In the genomic region with DNA sequence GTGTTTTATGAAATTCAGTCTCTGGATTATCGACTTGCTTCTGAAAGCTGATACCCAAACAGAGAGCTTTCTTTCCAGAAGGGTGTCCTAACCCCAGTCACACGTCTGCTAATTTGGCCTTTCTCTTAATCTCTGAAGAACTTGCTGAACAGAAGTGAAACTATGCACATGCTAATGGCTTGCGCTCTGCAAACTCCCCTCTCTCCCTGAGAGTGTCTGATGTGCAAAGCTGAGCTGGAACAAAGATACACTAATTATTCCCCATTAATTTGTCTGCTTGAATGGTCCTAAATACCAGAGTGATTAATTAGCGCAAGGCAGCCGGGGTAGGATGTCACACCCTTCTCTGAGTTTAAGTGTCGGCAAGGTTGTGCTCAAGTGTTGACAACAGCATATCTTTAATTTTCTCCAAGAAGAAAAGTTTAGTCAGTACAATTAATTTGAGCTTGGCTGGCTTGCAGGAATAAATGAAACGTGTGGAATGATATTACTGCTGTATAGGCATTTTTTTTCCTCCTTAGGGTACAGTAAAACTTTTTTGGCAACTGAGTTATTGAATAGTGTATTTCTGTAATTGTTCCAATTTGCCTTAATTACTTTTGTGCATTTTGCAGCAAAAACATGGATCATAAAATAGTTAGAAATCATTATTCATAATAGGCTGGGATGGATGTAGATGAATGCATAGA, we compare ENCODE assay signal across 33 cellular contexts.
DNase-seq lines count a peak whose midpoint lies in the region; ATAC-seq, FAIRE-seq and TF ChIP-seq lines count a peak whose summit lies in the region.
"Had no signal": no experiment of that assay in that cellular context is flagged by ENCODE, and none has a peak within 500 bp of the region (broad histone marks: within the 10 kb centered on the region; RNA-seq: fewer than 3 reads in every experiment).

No MANE protein-coding gene starts in this region.

- no peak for FAIRE-seq in HTR-8/SVneo (lab: Jason Lieb, UNC)
- FAIRE-seq: endometrium, GM18507 had no signal

- no peak overlapping the region for H4K8ac ChIP-seq in mesendoderm (ENCODE audit: low read depth, low read length)

- H3K36me3 ChIP-seq in mesendoderm (ENCODE audit: control insufficient read depth, insufficient read depth, low read length) (no peaks in the 10 kb centered on the region), MM.1S (replicated peaks; ENCODE audit: insufficient read depth, low read length) (no peaks in the 10 kb centered on the region)
- H3K36me3 ChIP-seq in CD4-positive, alpha-beta memory T cell (ENCODE audit: insufficient read depth, low read length): no peaks in the 10 kb centered on the region
- H3K36me3 ChIP-seq: ascending aorta, BE2C, esophagus squamous epithelium, right atrium auricular region had no signal

- H3K79me1 ChIP-seq in mesendoderm (ENCODE audit: low read length): no peaks in the 10 kb centered on the region

- no peaks in the 10 kb centered on the region for H3F3A ChIP-seq in MM.1S (ENCODE audit: insufficient read depth, low read length)

- H2AFZ ChIP-seq in MM.1S (ENCODE audit: low read length): no peak overlapping the region

- no peaks in the 10 kb centered on the region for H3K9me3 Mint-ChIP-seq in WTC11
- H3K9me3 Mint-ChIP-seq in CD4-positive, alpha-beta memory T cell: peaks cover 0 to 6% (median 0%) of the 10 kb centered on the region in 8 donors
- H3K9me3 Mint-ChIP-seq: naive B cell, type B pancreatic cell had no signal

- intact Hi-C loops in CD4-positive, alpha-beta memory T cell (cut with micrococcal nuclease): no loop called here

- H2AK5ac ChIP-seq in mesendoderm (ENCODE audit: low read length): no peak overlapping the region

- no peak overlapping the region for H3K4me3 Mint-ChIP-seq in WTC11
- H3K4me3 Mint-ChIP-seq in CD4-positive, alpha-beta memory T cell: no peak overlapping the region
- H3K4me3 Mint-ChIP-seq: activated CD4-positive, alpha-beta T cell treated with anti-CD3 and anti-CD28 coated beads for 36 hours; activated naive CD8-positive, alpha-beta T cell treated with anti-CD3 and anti-CD28 coated beads for 36 hours; immature natural killer cell; naive B cell; type B pancreatic cell had no signal

- no peaks in the 10 kb centered on the region for H3K27me3 ChIP-seq in mesendoderm (ENCODE audit: insufficient read depth, low read length, poor library complexity)
- no peaks in the 10 kb centered on the region for H3K27me3 ChIP-seq in MM.1S (replicated peaks; ENCODE audit: insufficient read depth, low read length)
- H3K27me3 ChIP-seq in CD4-positive, alpha-beta memory T cell (ENCODE audit: insufficient read depth, low read length): no peaks in the 10 kb centered on the region
- H3K27me3 ChIP-seq: ascending aorta, esophagus squamous epithelium, right atrium auricular region had no signal

- H2BK5ac ChIP-seq in mesendoderm (ENCODE audit: low read length): no peak overlapping the region

- H3K27ac Mint-ChIP-seq in WTC11: no peak overlapping the region
- H3K27ac Mint-ChIP-seq in CD4-positive, alpha-beta memory T cell: no peak overlapping the region
- H3K27ac Mint-ChIP-seq: activated CD4-positive, alpha-beta T cell treated with anti-CD3 and anti-CD28 coated beads for 36 hours; activated naive CD8-positive, alpha-beta T cell treated with anti-CD3 and anti-CD28 coated beads for 36 hours; immature natural killer cell; naive B cell; type B pancreatic cell had no signal

- no peaks in the 10 kb centered on the region for H3K36me3 Mint-ChIP-seq in WTC11
- no peaks in the 10 kb centered on the region for H3K36me3 Mint-ChIP-seq in CD4-positive, alpha-beta memory T cell
- H3K36me3 Mint-ChIP-seq: activated naive CD8-positive, alpha-beta T cell treated with anti-CD3 and anti-CD28 coated beads for 36 hours; immature natural killer cell; naive B cell; type B pancreatic cell had no signal

- H3K4me1 Mint-ChIP-seq in WTC11: peaks cover 27% of the 10 kb centered on the region
- no peaks in the 10 kb centered on the region for H3K4me1 Mint-ChIP-seq in CD4-positive, alpha-beta memory T cell
- H3K4me1 Mint-ChIP-seq: activated CD4-positive, alpha-beta T cell treated with anti-CD3 and anti-CD28 coated beads for 36 hours; activated naive CD8-positive, alpha-beta T cell treated with anti-CD3 and anti-CD28 coated beads for 36 hours; immature natural killer cell; naive B cell had no signal

- H4K5ac ChIP-seq in mesendoderm (ENCODE audit: low read length): no peak overlapping the region

- DNase-seq in Ammon's horn (ENCODE audit: low spot score): peak; percentile 5
- peak; percentile 23 for DNase-seq in MV-4-11 (lab: John Stamatoyannopoulos, UW)
- DNase-seq in WTC11 (ENCODE audit: low spot score): no peak
- peak; percentile 1 for DNase-seq in mesendoderm
- no peak for DNase-seq in MM.1S
- DNase-seq in CD4-positive, alpha-beta memory T cell: no peak
- DNase-seq in HTR-8/SVneo (ENCODE audit: insufficient read length, low spot score): no peak
- DNase-seq in HEK293T (ENCODE audit: extremely low spot score): no peak
- DNase-seq: activated CD4-positive, alpha-beta T cell treated with anti-CD3 and anti-CD28 coated beads for 36 hours; activated CD8-positive, alpha-beta memory T cell treated with anti-CD3 and anti-CD28 coated beads for 24 hours; activated effector memory CD4-positive, alpha-beta T cell treated with anti-CD3 and anti-CD28 coated beads, Interleukin-2, amount 50 U/mL, for 16 hours; activated naive CD8-positive, alpha-beta T cell treated with anti-CD3 and anti-CD28 coated beads for 36 hours; BE2C; dermis blood vessel endothelial cell; esophagus squamous epithelium; foreskin melanocyte; GDM1; immature natural killer cell; mesenchymal stem cell; naive B cell; NCI-H2029; NCI-H2227 treated with DMSO at 0.1 percent for 48 hours; NCI-H82; stimulated activated CD4-positive, alpha-beta T cell treated with anti-CD3 and anti-CD28 coated beads, Interleukin-2, amount 100 ng/mL, for 48 hours had no signal

- H3K18ac ChIP-seq in mesendoderm (ENCODE audit: low read length): no peak overlapping the region

- no peak overlapping the region for H3K4me2 ChIP-seq in mesendoderm (ENCODE audit: low read length)
- no peak overlapping the region for H3K4me2 ChIP-seq in MM.1S (ENCODE audit: low read depth, low read length)
- H3K4me2 ChIP-seq: KMS-11 had no signal

- H3K4me3 ChIP-seq in mesendoderm (ENCODE audit: low read length) (no peak overlapping the region), MM.1S (ENCODE audit: low read length) (no peak overlapping the region)
- H3K4me3 ChIP-seq in CD4-positive, alpha-beta memory T cell (ENCODE audit: low read length in 2 of 2): no peak overlapping the region
- H3K4me3 ChIP-seq: ascending aorta, esophagus squamous epithelium, right atrium auricular region had no signal

- ATAC-seq in WTC11: peak; percentile 78
- ATAC-seq: activated CD4-positive, alpha-beta T cell treated with anti-CD3 and anti-CD28 coated beads for 36 hours; HCT116; left lobe of liver; Right ventricle myocardium inferior had no signal

- no peak overlapping the region for H3K56ac ChIP-seq in mesendoderm (ENCODE audit: low read length)

- H3K9me2 ChIP-seq in MM.1S (replicated peaks; ENCODE audit: insufficient read depth, low read length): no peaks in the 10 kb centered on the region

- H3K27me3 Mint-ChIP-seq in WTC11 (ENCODE audit: low read depth): no peaks in the 10 kb centered on the region
- H3K27me3 Mint-ChIP-seq in CD4-positive, alpha-beta memory T cell: no peaks in the 10 kb centered on the region
- H3K27me3 Mint-ChIP-seq: activated CD4-positive, alpha-beta T cell treated with anti-CD3 and anti-CD28 coated beads for 36 hours; activated naive CD8-positive, alpha-beta T cell treated with anti-CD3 and anti-CD28 coated beads for 36 hours; naive B cell; type B pancreatic cell had no signal

- no peaks in the 10 kb centered on the region for H3K79me2 ChIP-seq in mesendoderm (ENCODE audit: control insufficient read depth, insufficient read depth, low read length)
- H3K79me2 ChIP-seq in MM.1S (ENCODE audit: low read length): no peaks in the 10 kb centered on the region

- TF ChIP-seq CTCF in WTC11 (IDR thresholded peaks at IDR 0.05): no peak
- no peak for TF ChIP-seq CTCF in MM.1S (IDR thresholded peaks at IDR 0.05; ENCODE audit: low read length)

- CTCF ChIA-PET in WTC11 (lab: Charles Lee): no interaction called here
- CTCF ChIA-PET in CD4-positive, alpha-beta memory T cell (lab: Charles Lee; ENCODE audit: partially characterized antibody): no interaction called here
- CTCF ChIA-PET in HEK293T (lab: Yijun Ruan, JAX): no interaction called here

- no peaks in the 10 kb centered on the region for H4K20me1 ChIP-seq in MM.1S (ENCODE audit: insufficient read depth, low read length)

- WGBS in mesendoderm (ENCODE audit: extremely low coverage, insufficient coverage, low lambda C conversion rate): no CpG with 5 or more reads among the region's 7 CpGs

- H3K4me1 ChIP-seq in mesendoderm (ENCODE audit: control insufficient read depth, low read depth, low read length): no peaks in the 10 kb centered on the region
- no peaks in the 10 kb centered on the region for H3K4me1 ChIP-seq in MM.1S (ENCODE audit: low read length)
- H3K4me1 ChIP-seq in CD4-positive, alpha-beta memory T cell (ENCODE audit: insufficient read depth, low read length): no peaks in the 10 kb centered on the region
- H3K4me1 ChIP-seq: ascending aorta, BE2C, esophagus squamous epithelium, right atrium auricular region had no signal

- H2BK15ac ChIP-seq in mesendoderm (replicated peaks; ENCODE audit: low read depth): no peak overlapping the region

- H3K9ac ChIP-seq in mesendoderm (ENCODE audit: low read length) (no peak overlapping the region), MM.1S (ENCODE audit: low read length) (no peak overlapping the region)
- H3K9ac ChIP-seq: KMS-11 had no signal

- POLR2A ChIA-PET in WTC11 (lab: Charles Lee): no interaction called here
- POLR2A ChIA-PET in CD4-positive, alpha-beta memory T cell (lab: Charles Lee; ENCODE audit: partially characterized antibody): no interaction called here
- POLR2A ChIA-PET in HEK293T (lab: Yijun Ruan, JAX): no interaction called here

- no peak overlapping the region for H2BK120ac ChIP-seq in mesendoderm (ENCODE audit: low read depth, low read length)

- no peak overlapping the region for H3K27ac ChIP-seq in mesendoderm (ENCODE audit: low read depth, low read length)
- H3K27ac ChIP-seq in MM.1S (ENCODE audit: low read length): no peak overlapping the region
- no peak overlapping the region for H3K27ac ChIP-seq in CD4-positive, alpha-beta memory T cell (ENCODE audit: low read depth, low read length)
- H3K27ac ChIP-seq: ascending aorta, esophagus squamous epithelium, KMS-11, right atrium auricular region had no signal

- no peaks in the 10 kb centered on the region for H3K9me3 ChIP-seq in MM.1S (replicated peaks; ENCODE audit: insufficient read depth, low read length)
- no peaks in the 10 kb centered on the region for H3K9me3 ChIP-seq in CD4-positive, alpha-beta memory T cell (ENCODE audit: control insufficient read depth in 1 of 2, low read length in 2 of 2)
- H3K9me3 ChIP-seq: ascending aorta, BE2C, esophagus squamous epithelium, right atrium auricular region had no signal

- H3K4ac ChIP-seq in mesendoderm (ENCODE audit: low read depth, low read length): no peak overlapping the region

- H3K23ac ChIP-seq in mesendoderm (ENCODE audit: low read length): no peak overlapping the region

TF ChIP-seq in HEK293T, 16 proteins besides CTCF, POLR2A, EP300 and RAD21 (continues in another document):
- TF ChIP-seq FOXA1 (IDR thresholded peaks at IDR 0.05) (no peak), HDGF (IDR thresholded peaks at IDR 0.05; ENCODE audit: borderline replicate concordance) (no peak), ARNT (IDR thresholded peaks at IDR 0.05) (no peak), SP1 (IDR thresholded peaks at IDR 0.05) (no peak)

Comparison
In these comparisons a context has a peak if more than half of its experiments do, and no peak if none do; other contexts are left out.
1. DNase-seq: peak in Ammon's horn (single experiment), MV-4-11 (single experiment) and mesendoderm (single experiment); none in WTC11 (single experiment), MM.1S (single experiment), CD4-positive, alpha-beta memory T cell (0 of 5), HTR-8/SVneo (single experiment) and HEK293T (single experiment).